ENCODE assay signal across 9 cellular contexts in genomic region chr9:137303031-137303892, GRCh38. TPM values are rescaled to one million over a fixed set of nuclear protein-coding genes. Genes with fewer than 3 reads are reported as not detected.
A peak's percentile ranks its signal among the peaks of the same experiment; 100 is the strongest.
DNase-seq lines count a peak whose midpoint lies in the region; ATAC-seq, FAIRE-seq and TF ChIP-seq lines count a peak whose summit lies in the region.
"Had no signal": no experiment of that assay in that cellular context is flagged by ENCODE, and none has a peak within 500 bp of the region (broad histone marks: within the 10 kb centered on the region; RNA-seq: fewer than 3 reads in every experiment).

No MANE protein-coding gene starts in this region.

- no peaks in the 10 kb centered on the region for H3K27me3 ChIP-seq in endothelial cell of umbilical vein (ENCODE audit: control insufficient read depth in 2 of 2, insufficient read depth in 2 of 2, low read length in 2 of 2)

- H3K9me3 Mint-ChIP-seq in CD14-positive monocyte (peaks cover 0 to 12% (median 6%) of the 10 kb centered on the region in 7 donors), nephron progenitor cell (no peaks in the 10 kb centered on the region)

- H3K27me3 Mint-ChIP-seq in CD14-positive monocyte (ENCODE audit: low read depth in 3 of 3) (peaks cover 65 to 90% (median 74%) of the 10 kb centered on the region in 3 donors), nephron progenitor cell (ENCODE audit: low read depth, poor library complexity) (peaks cover 9% of the 10 kb centered on the region)

- no peaks in the 10 kb centered on the region for H4K20me1 ChIP-seq in endothelial cell of umbilical vein (replicated peaks; ENCODE audit: control insufficient read depth, extremely low read depth, insufficient read depth, low read length)

- peak overlapping the region; percentile 65 for H3K9ac ChIP-seq in endothelial cell of umbilical vein (replicated peaks; ENCODE audit: extremely low read depth, insufficient read depth, low read length)

- peak overlapping the region in 2 of 3 experiments; percentile 32 to 34 for H3K4me3 ChIP-seq in endothelial cell of umbilical vein (replicated peaks in 1 of 3; ENCODE audit: insufficient read depth in 1 of 3, low read depth in 1 of 3, low read length in 3 of 3)

- DNase-seq in CD14-positive monocyte (ENCODE audit: low spot score) = no peak
- no peak for DNase-seq in endothelial cell of umbilical vein (ENCODE audit: low read depth, low spot score)
- no peak for DNase-seq in nephron progenitor cell
- DNase-seq in NCI-H187 treated with DMSO at 0.1 percent for 48 hours (lab: John Stamatoyannopoulos, UW) = no peak
- no peak for DNase-seq in SIG-M5 treated with dmso at 0.1 percent for 504 hours (lab: John Stamatoyannopoulos, UW; ENCODE audit: unreplicated experiment)

- H3K27ac Mint-ChIP-seq in CD14-positive monocyte (peak overlapping the region in 1 of 7 donors; percentile 60), nephron progenitor cell (no peak overlapping the region)

- H3K36me3 ChIP-seq in endothelial cell of umbilical vein (ENCODE audit: control insufficient read depth in 2 of 2, extremely low read depth in 1 of 2, insufficient read depth in 2 of 2, low read length in 2 of 2) = no peaks in the 10 kb centered on the region
- H3K36me3 ChIP-seq: adrenal gland had no signal

- POLR2A ChIA-PET in endothelial cell of umbilical vein (lab: Charles Lee) = interaction anchor here (0.7 to 1.9 kb wide), 2 partner anchors 109 to 119 kb away, joined by 3 to 5 read pairs; partner anchors contain the start of genes EXD3 and NOXA1

- no peak for TF ChIP-seq RAD21 in Ishikawa (IDR thresholded peaks at IDR 0.05; ENCODE audit: low read depth)

- TF ChIP-seq CTCF in CD14-positive monocyte (IDR thresholded peaks at IDR 0.05) = no peak
- TF ChIP-seq CTCF in endothelial cell of umbilical vein (IDR thresholded peaks at IDR 0.05; ENCODE audit: extremely low read depth in 1 of 2, insufficient read depth in 1 of 2, low read depth in 1 of 2, low read length in 2 of 2) = no peak
- no peak for TF ChIP-seq CTCF in nephron progenitor cell (IDR thresholded peaks at IDR 0.05)

- peaks cover 26% of the 10 kb centered on the region for H3K79me2 ChIP-seq in endothelial cell of umbilical vein (ENCODE audit: control insufficient read depth, insufficient read depth, low read length)

- H2AFZ ChIP-seq in endothelial cell of umbilical vein (ENCODE audit: low read depth, low read length) = peak overlapping the region; percentile 26

- H3K9me3 ChIP-seq in endothelial cell of umbilical vein (replicated peaks; ENCODE audit: control insufficient read depth, insufficient read depth, low read length) = no peaks in the 10 kb centered on the region
- H3K9me3 ChIP-seq: adrenal gland had no signal

- TF ChIP-seq EP300 in Ishikawa (IDR thresholded peaks at IDR 0.05; ENCODE audit: borderline replicate concordance) = no peak

- BruUV-seq in endothelial cell of umbilical vein (replicated peaks; lab: Mats Ljungman, UMichigan) = no TSS peak

- peaks cover 55% of the 10 kb centered on the region for H3K4me1 ChIP-seq in endothelial cell of umbilical vein (ENCODE audit: control insufficient read depth, extremely low read depth, insufficient read depth, low read length)

- H3K27ac ChIP-seq in endothelial cell of umbilical vein (ENCODE audit: insufficient read depth, low read depth, low read length) = peak overlapping the region; percentile 76

- dilution Hi-C loops in endothelial cell of umbilical vein (cut with MboI; ENCODE audit: extremely low pct_ligation_motif_present, low sequenced_read_pairs) = no loop called here

- no peaks in the 10 kb centered on the region for H3K9me1 ChIP-seq in endothelial cell of umbilical vein (replicated peaks; ENCODE audit: control insufficient read depth, extremely low read depth, insufficient read depth, low read length)

- peak overlapping the region; percentile 24 to 62 for H3K4me3 Mint-ChIP-seq in CD14-positive monocyte
- peak overlapping the region; percentile 67 for H3K4me3 Mint-ChIP-seq in nephron progenitor cell

- H3K36me3 Mint-ChIP-seq in CD14-positive monocyte (peaks cover 3 to 5% of the 10 kb centered on the region in 2 donors), nephron progenitor cell (ENCODE audit: low read depth) (no peaks in the 10 kb centered on the region)

- H3K4me1 Mint-ChIP-seq in CD14-positive monocyte = peaks cover 25% of the 10 kb centered on the region
- peaks cover 65% of the 10 kb centered on the region for H3K4me1 Mint-ChIP-seq in nephron progenitor cell

- CTCF ChIA-PET in endothelial cell of umbilical vein (lab: Charles Lee) = interaction anchor here (0.7 to 3.1 kb wide), 22 partner anchors 9 to 143 kb away, joined by 3 to 36 read pairs (median 8); partner anchors contain the start of genes EXD3, NOXA1 and TOR4A

- peak overlapping the region; percentile 40 for H3K4me2 ChIP-seq in endothelial cell of umbilical vein (ENCODE audit: insufficient read depth, low read length)

- ATAC-seq in GM18907 (IDR thresholded peaks at IDR 0.05; ENCODE audit: unreplicated experiment) (no peak), GM18505 (IDR thresholded peaks at IDR 0.05; ENCODE audit: unreplicated experiment) (no peak)

- intact Hi-C loops in CD14-positive monocyte (cut with micrococcal nuclease) = loop anchor here (2.0 kb wide), 1 partner anchor 24 kb away; no protein-coding TSS in a partner anchor
- intact Hi-C loops in endothelial cell of umbilical vein (cut with micrococcal nuclease) = no loop called here

- TF ChIP-seq POLR2A in endothelial cell of umbilical vein (IDR thresholded peaks at IDR 0.05; ENCODE audit: low read depth, low read length) = no peak
- no peak for TF ChIP-seq POLR2A in GM18505 (IDR thresholded peaks at IDR 0.05; ENCODE audit: borderline replicate concordance, extremely low read depth, insufficient read depth, insufficient read length)

- peak; percentile 87 for FAIRE-seq in endothelial cell of umbilical vein (lab: Jason Lieb, UNC)

TF ChIP-seq in Ishikawa, 13 proteins besides CTCF, POLR2A, EP300 and RAD21:
- TF ChIP-seq, protein P1, sequence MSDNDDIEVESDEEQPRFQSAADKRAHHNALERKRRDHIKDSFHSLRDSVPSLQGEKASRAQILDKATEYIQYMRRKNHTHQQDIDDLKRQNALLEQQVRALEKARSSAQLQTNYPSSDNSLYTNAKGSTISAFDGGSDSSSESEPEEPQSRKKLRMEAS (IDR thresholded peaks at IDR 0.05) = peak; percentile 61
- TF ChIP-seq EGR1 (IDR thresholded peaks at IDR 0.05) (peak; percentile 30), CEBPB (IDR thresholded peaks at IDR 0.05) (no peak), TAF1 (IDR thresholded peaks at IDR 0.05; ENCODE audit: low read depth) (0 out of 2 replicates have a peak, but pooled peaks have one; percentile 12)
TF ChIP-seq in Ishikawa: peak in this region for 3.

TF ChIP-seq in endothelial cell of umbilical vein, 7 proteins besides CTCF, POLR2A, EP300 and RAD21 (continues in another document):
- no peak for TF ChIP-seq POLR2AphosphoS5 (IDR thresholded peaks at IDR 0.05; ENCODE audit: insufficient read depth, low read depth, low read length)
- TF ChIP-seq FOS (IDR thresholded peaks at IDR 0.05; ENCODE audit: borderline replicate concordance, insufficient read depth, low read length) = no peak
- TF ChIP-seq MYC (IDR thresholded peaks at IDR 0.05; ENCODE audit: low read depth, low read length) = no peak
- TF ChIP-seq JUN (IDR thresholded peaks at IDR 0.05; ENCODE audit: borderline replicate concordance, insufficient read depth, insufficient read length, low read depth) = no peak
- TF ChIP-seq EZH2 (IDR thresholded peaks at IDR 0.05; ENCODE audit: borderline replicate concordance, low read depth, low read length, severe bottlenecking) = no peak

RNA-seq across cellular contexts. Expression of gene NRARP, which starts 1.2 kb away (rescaled TPM):
- polyA plus RNA-seq in CD14-positive monocyte = not detected
- 50.0 and 61.0 TPM in 2 replicates for total RNA-seq in endothelial cell of umbilical vein
- polyA plus RNA-seq in endothelial cell of umbilical vein = 54.0 and 72.9 TPM in 2 replicates
- 30.9 and 40.4 TPM in 2 replicates for polyA plus RNA-seq in endothelial cell of umbilical vein (2011; cell fraction: cytosol; rRNA removed)
- 53.9 and 60.9 TPM in 2 replicates for polyA plus RNA-seq in endothelial cell of umbilical vein (2011; cell fraction: nucleus; rRNA removed)
- polyA plus RNA-seq in endothelial cell of umbilical vein (2012) = 19.3 and 25.5 TPM in 2 replicates
- polyA minus RNA-seq in endothelial cell of umbilical vein = 16.6 and 27.9 TPM in 2 replicates
- polyA minus RNA-seq in endothelial cell of umbilical vein (2011; cell fraction: cytosol; rRNA and poly(A)+ RNA removed) = 5.5 TPM
- polyA minus RNA-seq in endothelial cell of umbilical vein (2011; cell fraction: nucleus; rRNA and poly(A)+ RNA removed) = 54.7 and 119 TPM in 2 replicates

RNA-seq across cellular contexts. Expression of gene TOR4A, which starts 25.7 kb away (rescaled TPM):
- polyA plus RNA-seq in CD14-positive monocyte (10 to 100 TPM; 13.7 to 15.4 TPM), endothelial cell of umbilical vein (32.4 and 45.7 TPM in 2 replicates)
- total RNA-seq in endothelial cell of umbilical vein = 46.4 and 48.0 TPM in 2 replicates
- polyA plus RNA-seq in endothelial cell of umbilical vein (2011; cell fraction: cytosol; rRNA removed) = 15.8 and 22.2 TPM in 2 replicates
- polyA plus RNA-seq in endothelial cell of umbilical vein (2011; cell fraction: nucleus; rRNA removed) = 15.9 and 17.7 TPM in 2 replicates
- polyA plus RNA-seq in endothelial cell of umbilical vein (2012) = 15.2 and 25.2 TPM in 2 replicates
- polyA minus RNA-seq in endothelial cell of umbilical vein = 17.2 and 24.1 TPM in 2 replicates
- polyA minus RNA-seq in endothelial cell of umbilical vein (2011; cell fraction: cytosol; rRNA and poly(A)+ RNA removed) = 22.7 TPM
- 10.6 and 19.4 TPM in 2 replicates for polyA minus RNA-seq in endothelial cell of umbilical vein (2011; cell fraction: nucleus; rRNA and poly(A)+ RNA removed)

RNA-seq across cellular contexts. Expression of gene NELFB, which starts 48.1 kb away (rescaled TPM):
- 10 to 100 TPM; 17.3 to 18.8 TPM for polyA plus RNA-seq in CD14-positive monocyte
- 70.2 and 76.1 TPM in 2 replicates for total RNA-seq in endothelial cell of umbilical vein
- 61.8 and 62.3 TPM in 2 replicates for polyA plus RNA-seq in endothelial cell of umbilical vein
- 58.8 and 77.9 TPM in 2 replicates for polyA plus RNA-seq in endothelial cell of umbilical vein (2011; cell fraction: cytosol; rRNA removed)
- polyA plus RNA-seq in endothelial cell of umbilical vein (2011; cell fraction: nucleus; rRNA removed) = 68.2 and 70.6 TPM in 2 replicates
- 63.3 and 64.5 TPM in 2 replicates for polyA plus RNA-seq in endothelial cell of umbilical vein (2012)
- 33.7 and 42.3 TPM in 2 replicates for polyA minus RNA-seq in endothelial cell of umbilical vein
- polyA minus RNA-seq in endothelial cell of umbilical vein (2011; cell fraction: cytosol; rRNA and poly(A)+ RNA removed) = 77.9 TPM
- polyA minus RNA-seq in endothelial cell of umbilical vein (2011; cell fraction: nucleus; rRNA and poly(A)+ RNA removed) = 14.0 and 17.6 TPM in 2 replicates

RNA-seq across cellular contexts. Expression of gene STPG3, which starts 52.2 kb away (rescaled TPM):
- polyA plus RNA-seq in CD14-positive monocyte (not detected), endothelial cell of umbilical vein (not detected in 2 replicates)
- not detected in 2 replicates for total RNA-seq in endothelial cell of umbilical vein
- not detected in 2 replicates for polyA plus RNA-seq in endothelial cell of umbilical vein (2011; cell fraction: cytosol; rRNA removed)
- not detected in 2 replicates for polyA plus RNA-seq in endothelial cell of umbilical vein (2011; cell fraction: nucleus; rRNA removed)
- 0.31 TPM in 1 of 2 replicates, not detected in the other for polyA plus RNA-seq in endothelial cell of umbilical vein (2012)
- not detected in 2 replicates for polyA minus RNA-seq in endothelial cell of umbilical vein
- polyA minus RNA-seq in endothelial cell of umbilical vein (2011; cell fraction: cytosol; rRNA and poly(A)+ RNA removed) = not detected
- not detected in 2 replicates for polyA minus RNA-seq in endothelial cell of umbilical vein (2011; cell fraction: nucleus; rRNA and poly(A)+ RNA removed)

Comparison
In these comparisons a context has a peak if more than half of its experiments do, and no peak if none do; other contexts are left out.
1. RNA of gene NRARP, which starts 1.2 kb away (polyA plus RNA-seq): 19.3 to 72.9 TPM in endothelial cell of umbilical vein; not detected in CD14-positive monocyte; every median in the first group is over 10 times any median in the second.